Comparison of ENCODE assay signal across 11 cellular contexts in genomic region chr17:81341347-81342061, GRCh38. TPM values are rescaled to one million over a fixed set of nuclear protein-coding genes. Genes with fewer than 3 reads are reported as not detected.
A peak's percentile ranks its signal among the peaks of the same experiment; 100 is the strongest.
DNase-seq lines count a peak whose midpoint lies in the region; TF ChIP-seq lines count a peak whose summit lies in the region.
"Had no signal": no experiment of that assay in that cellular context is flagged by ENCODE, and none has a peak within 500 bp of the region (broad histone marks: within the 10 kb centered on the region; RNA-seq: fewer than 3 reads in every experiment).

No MANE protein-coding gene starts in this region.

- H3K9me3 Mint-ChIP-seq in type B pancreatic cell = no peaks in the 10 kb centered on the region
- H3K9me3 Mint-ChIP-seq: central memory CD8-positive, alpha-beta T cell had no signal

- peaks cover 7% of the 10 kb centered on the region for H3K27me3 ChIP-seq in mucosa of stomach (ENCODE audit: control insufficient read depth, insufficient read depth, low read length)

- H3K4me1 ChIP-seq in mucosa of stomach (ENCODE audit: control insufficient read depth, insufficient read depth, low read length) = peaks cover 48% of the 10 kb centered on the region

- peak; percentile 63 for DNase-seq in NCI-H2227 (lab: John Stamatoyannopoulos, UW; ENCODE audit: unreplicated experiment)
- no peak for DNase-seq in NCI-H2227 treated with DMSO at 0.1 percent for 48 hours (lab: John Stamatoyannopoulos, UW)
- DNase-seq in epithelial cell of proximal tubule (ENCODE audit: low read depth) = no peak
- no peak for DNase-seq in type B pancreatic cell (ENCODE audit: extremely low spot score, unreplicated experiment)
- DNase-seq in GM19240 (ENCODE audit: insufficient read length, low spot score) = no peak
- DNase-seq in NOMO-1 treated with dmso at 0.1 percent for 144 hours (lab: John Stamatoyannopoulos, UW; ENCODE audit: unreplicated experiment) = no peak
- no peak for DNase-seq in NCI-H187 (lab: John Stamatoyannopoulos, UW)
- DNase-seq: NCI-H226; stimulated activated CD4-positive, alpha-beta T cell treated with anti-CD3 and anti-CD28 coated beads, Interleukin-1b, Interleukin-23, amount 100 ng/mL, for 48 hours had no signal

- H3K4me1 Mint-ChIP-seq in type B pancreatic cell (ENCODE audit: unreplicated experiment) = peaks cover 15% of the 10 kb centered on the region

- no peaks in the 10 kb centered on the region for H3K36me3 ChIP-seq in mucosa of stomach (ENCODE audit: control insufficient read depth, insufficient read depth, low read length)

- H3K4me3 ChIP-seq in epithelial cell of proximal tubule (ENCODE audit: low read depth, low read length) = peak overlapping the region; percentile 97
- peak overlapping the region; percentile 41 for H3K4me3 ChIP-seq in mucosa of stomach (ENCODE audit: low read length)

- no peak overlapping the region for H3K27ac Mint-ChIP-seq in type B pancreatic cell

- peaks cover 6% of the 10 kb centered on the region for H3K27me3 Mint-ChIP-seq in type B pancreatic cell

- H3K9me3 ChIP-seq in mucosa of stomach (ENCODE audit: control insufficient read depth, low read length) = no peaks in the 10 kb centered on the region

- H3K4me3 Mint-ChIP-seq in type B pancreatic cell = peak overlapping the region; percentile 85

- peaks cover 11% of the 10 kb centered on the region for H3K36me3 Mint-ChIP-seq in type B pancreatic cell

- TF ChIP-seq CTCF in epithelial cell of proximal tubule (conservative IDR thresholded peaks at IDR 0.05; ENCODE audit: low read depth, low read length) (no peak), type B pancreatic cell (conservative IDR thresholded peaks at IDR 0.05) (no peak)

- H3K9ac ChIP-seq in mucosa of stomach (ENCODE audit: low read length) = peak overlapping the region; percentile 98

RNA-seq across cellular contexts. Expression of gene SLC38A10, which starts 46.4 kb away (rescaled TPM):
- total RNA-seq in epithelial cell of proximal tubule = 67.1 and 71.6 TPM in 2 replicates
- 85.0 and 118 TPM in 2 replicates for total RNA-seq in type B pancreatic cell (ENCODE audit: low replicate concordance)

RNA-seq across cellular contexts. Expression of gene BAHCC1, which starts 53.8 kb away (rescaled TPM):
- total RNA-seq in epithelial cell of proximal tubule = 4.8 and 6.2 TPM in 2 replicates
- 23.0 and 74.3 TPM in 2 replicates for total RNA-seq in type B pancreatic cell (ENCODE audit: low replicate concordance)
